19 cellular contexts compared by ENCODE assay signal in genomic region chr10:113056030-113056429, GRCh38.
DNase-seq lines count a peak whose midpoint lies in the region; ATAC-seq, FAIRE-seq and TF ChIP-seq lines count a peak whose summit lies in the region.
"Had no signal": no experiment of that assay in that cellular context is flagged by ENCODE, and none has a peak within 500 bp of the region (broad histone marks: within the 10 kb centered on the region; RNA-seq: fewer than 3 reads in every experiment).

No MANE protein-coding gene starts in this region.

- DNase-seq in astrocyte (ENCODE audit: low read depth) (peak; percentile 84), mesothelial cell of epicardium (ENCODE audit: low spot score in 2 of 2, unreplicated experiment in 2 of 2) (no peak), D341Med (ENCODE audit: low spot score) (no peak), GM19240 (ENCODE audit: insufficient read length, low spot score) (no peak), left cardiac atrium (no peak)
- DNase-seq: activated CD8-positive, alpha-beta memory T cell treated with anti-CD3 and anti-CD28 coated beads, Interleukin-2, amount 10 ng/mL, durations not matched to agents 7 days and 5 days; activated gamma-delta T cell; head of caudate nucleus; MV-4-11; NCI-H2107; NCI-H748 treated with DMSO at 0.1 percent for 48 hours; Peyer's patch had no signal

- intact Hi-C loops in left cardiac atrium (cut with DNase I), result loop anchor here in 1 of 2 donors (10.0 kb wide), 1 partner anchor 51 kb away; no protein-coding TSS in a partner anchor

- FAIRE-seq in astrocyte (lab: Jason Lieb, UNC), result no peak
- FAIRE-seq: H1 had no signal

- H3K36me3 ChIP-seq in HUES64 (ENCODE audit: insufficient read depth, low read length), result no peaks in the 10 kb centered on the region; the same call in 1 of the 2 replicates
- no peaks in the 10 kb centered on the region for H3K36me3 ChIP-seq in astrocyte (ENCODE audit: insufficient read depth, low read length)
- H3K36me3 ChIP-seq: Peyer's patch had no signal

- no peak for ATAC-seq in HG02759 (IDR thresholded peaks at IDR 0.05; ENCODE audit: unreplicated experiment)
- ATAC-seq in left cardiac atrium, result no peak
- ATAC-seq: activated CD4-positive, CD25-positive, alpha-beta regulatory T cell treated with anti-CD3 and anti-CD28 coated beads, Interleukin-2, amount 50 U/mL, for 24 hours; activated CD8-positive, alpha-beta memory T cell treated with anti-CD3 and anti-CD28 coated beads, Interleukin-2, amount 10 ng/mL, durations not matched to agents 7 days and 5 days had no signal

- H3K9me3 Mint-ChIP-seq in astrocyte (ENCODE audit: unreplicated experiment) (no peaks in the 10 kb centered on the region), mesothelial cell of epicardium (no peaks in the 10 kb centered on the region)
- H3K9me3 Mint-ChIP-seq: dendritic cell treated with granulocyte-macrophage colony-stimulating factor and Interleukin-4, amounts not matched to agents 40 ng/mL and 50 ng/mL, for 4 days; stimulated activated naive CD8-positive, alpha-beta T cell treated with anti-CD3 and anti-CD28 coated beads, Interleukin-15, Interleukin-2, amounts not matched to agents 100 ng/mL and 50 ng/mL, for 24 hours; T-helper 1 cell treated with Interleukin-12 subunit alpha and Interleukin-12 subunit beta and Interleukin-4 antibody, amounts not matched to agents 30 μg/mL and 1 μg/mL, for 36 hours had no signal

- H3K9me3 ChIP-seq in HUES64 (ENCODE audit: insufficient read depth, low read depth, low read length) (no peaks in the 10 kb centered on the region), astrocyte (ENCODE audit: insufficient read depth, low read depth, low read length) (no peaks in the 10 kb centered on the region)
- H3K9me3 ChIP-seq: Peyer's patch had no signal

- peak overlapping the region; percentile 56 for H3K4me2 ChIP-seq in astrocyte (ENCODE audit: low read length)

- H3K27ac Mint-ChIP-seq in astrocyte (ENCODE audit: unreplicated experiment), result peak overlapping the region; percentile 95
- H3K27ac Mint-ChIP-seq in mesothelial cell of epicardium, result peak overlapping the region; percentile 91
- H3K27ac Mint-ChIP-seq: activated CD8-positive, alpha-beta memory T cell treated with anti-CD3 and anti-CD28 coated beads, Interleukin-2, amount 10 ng/mL, durations not matched to agents 7 days and 5 days; dendritic cell treated with granulocyte-macrophage colony-stimulating factor and Interleukin-4, amounts not matched to agents 40 ng/mL and 50 ng/mL, for 4 days; stimulated activated naive CD8-positive, alpha-beta T cell treated with anti-CD3 and anti-CD28 coated beads, Interleukin-15, Interleukin-2, amounts not matched to agents 100 ng/mL and 50 ng/mL, for 24 hours; T-helper 1 cell treated with Interleukin-12 subunit alpha and Interleukin-12 subunit beta and Interleukin-4 antibody, amounts not matched to agents 30 μg/mL and 1 μg/mL, for 36 hours had no signal

- no peak overlapping the region for H3K9ac ChIP-seq in HUES64 (ENCODE audit: low read depth, low read length)
- H3K9ac ChIP-seq in astrocyte (ENCODE audit: low read length), result peak overlapping the region; percentile 56

- no peaks in the 10 kb centered on the region for H3K27me3 ChIP-seq in HUES64 (ENCODE audit: insufficient read depth, low read length)
- no peaks in the 10 kb centered on the region for H3K27me3 ChIP-seq in astrocyte (ENCODE audit: insufficient read depth, low read length)
- H3K27me3 ChIP-seq: Peyer's patch had no signal

- H3K79me2 ChIP-seq in astrocyte (ENCODE audit: insufficient read depth, low read length), result peaks cover 61% of the 10 kb centered on the region

- H3K36me3 Mint-ChIP-seq in astrocyte (ENCODE audit: low read depth, unreplicated experiment) (peaks cover 14% of the 10 kb centered on the region), mesothelial cell of epicardium (peaks cover 5% of the 10 kb centered on the region)
- H3K36me3 Mint-ChIP-seq: activated CD8-positive, alpha-beta memory T cell treated with anti-CD3 and anti-CD28 coated beads, Interleukin-2, amount 10 ng/mL, durations not matched to agents 7 days and 5 days had no signal

- H3K4me3 Mint-ChIP-seq in astrocyte (ENCODE audit: unreplicated experiment), result no peak overlapping the region
- H3K4me3 Mint-ChIP-seq in mesothelial cell of epicardium, result no peak overlapping the region
- H3K4me3 Mint-ChIP-seq: activated CD8-positive, alpha-beta memory T cell treated with anti-CD3 and anti-CD28 coated beads, Interleukin-2, amount 10 ng/mL, durations not matched to agents 7 days and 5 days; dendritic cell treated with granulocyte-macrophage colony-stimulating factor and Interleukin-4, amounts not matched to agents 40 ng/mL and 50 ng/mL, for 4 days; stimulated activated naive CD8-positive, alpha-beta T cell treated with anti-CD3 and anti-CD28 coated beads, Interleukin-15, Interleukin-2, amounts not matched to agents 100 ng/mL and 50 ng/mL, for 24 hours; T-helper 1 cell treated with Interleukin-12 subunit alpha and Interleukin-12 subunit beta and Interleukin-4 antibody, amounts not matched to agents 30 μg/mL and 1 μg/mL, for 36 hours had no signal

- no peak overlapping the region for H3K4me3 ChIP-seq in HUES64 (ENCODE audit: low read length)
- no peak overlapping the region for H3K4me3 ChIP-seq in astrocyte (ENCODE audit: insufficient read depth, low read depth, low read length)
- H3K4me3 ChIP-seq: Peyer's patch had no signal

- H3K27me3 Mint-ChIP-seq in astrocyte (ENCODE audit: low read depth, unreplicated experiment) (no peaks in the 10 kb centered on the region), mesothelial cell of epicardium (ENCODE audit: low read depth) (no peaks in the 10 kb centered on the region)

- peaks cover 54% of the 10 kb centered on the region for H3K4me1 Mint-ChIP-seq in astrocyte (ENCODE audit: low read depth, unreplicated experiment)
- peaks cover 32% of the 10 kb centered on the region for H3K4me1 Mint-ChIP-seq in mesothelial cell of epicardium
- H3K4me1 Mint-ChIP-seq: activated CD8-positive, alpha-beta memory T cell treated with anti-CD3 and anti-CD28 coated beads, Interleukin-2, amount 10 ng/mL, durations not matched to agents 7 days and 5 days had no signal

- H2AFZ ChIP-seq in astrocyte (ENCODE audit: low read depth, low read length), result no peak overlapping the region

- peaks cover 91% of the 10 kb centered on the region for H3K4me1 ChIP-seq in HUES64 (ENCODE audit: insufficient read depth, low read length)
- peaks cover 74% of the 10 kb centered on the region for H3K4me1 ChIP-seq in astrocyte (ENCODE audit: insufficient read depth, low read length)

- H3K27ac ChIP-seq in HUES64 (ENCODE audit: low read depth, low read length), result peak overlapping the region; percentile 32; the same call in 1 of the 2 replicates
- H3K27ac ChIP-seq in astrocyte (ENCODE audit: low read depth, low read length), result peak overlapping the region; percentile 76

- no peaks in the 10 kb centered on the region for H4K20me1 ChIP-seq in astrocyte (ENCODE audit: insufficient read depth, low read length)

- 97% methylated on average over 5 of the region's 5 CpGs for WGBS in HUES64

- no peak for TF ChIP-seq CTCF in astrocyte (IDR thresholded peaks at IDR 0.05; ENCODE audit: insufficient read depth, low read depth, low read length)
- no peak for TF ChIP-seq CTCF in mesothelial cell of epicardium (IDR thresholded peaks at IDR 0.05; ENCODE audit: unreplicated experiment)
